ENCODE assay signal across 8 cellular contexts in genomic region chr19:912181-913079, GRCh38. TPM values are rescaled to one million over a fixed set of nuclear protein-coding genes. Genes with fewer than 3 reads are reported as not detected.
DNase-seq lines count a peak whose midpoint lies in the region; ATAC-seq and TF ChIP-seq lines count a peak whose summit lies in the region.

No MANE protein-coding gene starts in this region.

- intact Hi-C loops in esophagus squamous epithelium (cut with DNase I) (no loop called here), prostate gland (cut with DNase I) (loop anchor here (2.0 kb wide), 1 partner anchor 44 kb away; no protein-coding TSS in a partner anchor)

- H3K4me1 ChIP-seq in esophagus squamous epithelium (peaks cover 28 to 65% (median 35%) of the 10 kb centered on the region in 3 donors), prostate gland (replicated peaks) (peaks cover 9% of the 10 kb centered on the region)

- no peak for ATAC-seq in GM18511 (IDR thresholded peaks at IDR 0.05; ENCODE audit: unreplicated experiment)

- H3K36me3 ChIP-seq in esophagus squamous epithelium (no peaks in the 10 kb centered on the region), prostate gland (no peaks in the 10 kb centered on the region)

- DNase-seq in SIG-M5 treated with dmso at 0.1 percent for 504 hours (lab: John Stamatoyannopoulos, UW; ENCODE audit: unreplicated experiment) (peak; percentile 44), SIG-M5 (lab: John Stamatoyannopoulos, UW) (no peak), T-helper 9 cell (peak; percentile 43), esophagus squamous epithelium (lab: John Stamatoyannopoulos, UW) (no peak), prostate gland (ENCODE audit: low spot score) (no peak), DMS114 treated with DMSO at 0.1 percent for 48 hours (lab: John Stamatoyannopoulos, UW; ENCODE audit: unreplicated experiment) (no peak), pons (ENCODE audit: low spot score) (no peak)

- TF ChIP-seq POLR2A in esophagus squamous epithelium (IDR thresholded peaks at IDR 0.05) (no peak), prostate gland (IDR thresholded peaks at IDR 0.05) (no peak)

- TF ChIP-seq CTCF in esophagus squamous epithelium (IDR thresholded peaks at IDR 0.05) (no peak), prostate gland (IDR thresholded peaks at IDR 0.05) (no peak)

- H3K27me3 ChIP-seq in esophagus squamous epithelium = peaks cover 2 to 16% (median 7%) of the 10 kb centered on the region in 4 donors
- peaks cover 2% of the 10 kb centered on the region for H3K27me3 ChIP-seq in prostate gland (replicated peaks; ENCODE audit: insufficient read depth)

- H3K4me3 ChIP-seq in esophagus squamous epithelium = peak overlapping the region; percentile 66 to 97 (median 86)
- H3K4me3 ChIP-seq in prostate gland = peak overlapping the region; percentile 82 to 92

- H3K9me3 ChIP-seq in esophagus squamous epithelium (no peaks in the 10 kb centered on the region), prostate gland (no peaks in the 10 kb centered on the region)

- 0 to 1% methylated on average over 14 to 20 of the region's 69 CpGs for WGBS in esophagus squamous epithelium, 2 donors
- WGBS in prostate gland = 1% methylated on average over 47 of the region's 69 CpGs

- H3K27ac ChIP-seq in esophagus squamous epithelium (peak overlapping the region; percentile 96 to 99 (median 98)), prostate gland (peak overlapping the region; percentile 92 to 93)

RNA-seq across cellular contexts. Expression of gene R3HDM4, which starts 0.6 kb away (rescaled TPM):
- total RNA-seq in esophagus squamous epithelium = 10 to 100 TPM; 42.9 to 83.7 (median 62.4) TPM
- total RNA-seq in prostate gland = 10 to 100 TPM; 36.9 to 58.7 TPM

RNA-seq across cellular contexts. Expression of gene KISS1R, which starts 4.7 kb away (rescaled TPM):
- total RNA-seq in esophagus squamous epithelium = under 1 TPM in 1 of 4 donors, not detected in 3; 0.45 TPM
- not detected for total RNA-seq in prostate gland

RNA-seq across cellular contexts. Expression of gene ARID3A, which starts 13.4 kb away (rescaled TPM):
- total RNA-seq in esophagus squamous epithelium = 1 to 10 TPM; 3.0 to 6.6 (median 4.7) TPM
- 10 to 100 TPM in 1 of 2 donors, 1 to 10 TPM in 1; 3.8 to 18.7 TPM for total RNA-seq in prostate gland

RNA-seq across cellular contexts. Expression of gene RNU6-9, which starts 19.1 kb away (rescaled TPM):
- not detected for total RNA-seq in esophagus squamous epithelium
- not detected for total RNA-seq in prostate gland

RNA-seq across cellular contexts. Expression of gene MED16, which starts 19.4 kb away (rescaled TPM):
- total RNA-seq in esophagus squamous epithelium (10 to 100 TPM; 23.7 to 64.9 (median 32.5) TPM), prostate gland (100 to 1,000 TPM in 1 of 2 donors, 10 to 100 TPM in 1; 65.1 to 114 TPM)

Comparison
In these comparisons a context has a peak if more than half of its experiments do, and no peak if none do; other contexts are left out.
1. DNase-seq: peak in SIG-M5 treated with dmso at 0.1 percent for 504 hours (single experiment) and T-helper 9 cell (single experiment); none in SIG-M5 (single experiment), esophagus squamous epithelium (single experiment), prostate gland (single experiment), DMS114 treated with DMSO at 0.1 percent for 48 hours (single experiment) and pons (single experiment).